8 cellular contexts compared by ENCODE assay signal in genomic region chr1:17010601-17011438, GRCh38. TPM values are rescaled to one million over a fixed set of nuclear protein-coding genes. Genes with fewer than 3 reads are reported as not detected.
DNase-seq lines count a peak whose midpoint lies in the region; ATAC-seq, FAIRE-seq and TF ChIP-seq lines count a peak whose summit lies in the region.

No MANE protein-coding gene starts in this region.

- H4K20me1 ChIP-seq in DOHH2 (ENCODE audit: control insufficient read depth, insufficient read depth, low read depth, low read length) (peaks cover 8% of the 10 kb centered on the region; the same call in 1 of the 2 replicates), H1 (replicated peaks in 1 of 2; ENCODE audit: control insufficient read depth in 1 of 2, insufficient read depth in 2 of 2, low read length in 2 of 2) (peaks cover 0 to 7% of the 10 kb centered on the region in 2 experiments)

- no peak overlapping the region for H3K56ac ChIP-seq in H1 (replicated peaks; ENCODE audit: insufficient read length, low read depth, low read length)

- no peaks in the 10 kb centered on the region for H3K27me3 ChIP-seq in DOHH2 (ENCODE audit: control insufficient read depth, low read length)
- H3K27me3 ChIP-seq in H1 (replicated peaks in 1 of 4; ENCODE audit: control insufficient read depth in 3 of 4, extremely low read depth in 1 of 4, insufficient read depth in 3 of 4, low read length in 3 of 4), result no peaks in the 10 kb centered on the region
- no peaks in the 10 kb centered on the region for H3K27me3 ChIP-seq in mononuclear cell (ENCODE audit: insufficient read depth, low read length)

- peak overlapping the region; percentile 57 for H3K27ac Mint-ChIP-seq in T-helper 2 cell treated with Interferon-gamma antibody and Interleukin-4, amounts not matched to agents 5 μg/mL and 100 μg/mL, for 36 hours

- H3K36me3 Mint-ChIP-seq in T-helper 2 cell treated with Interferon-gamma antibody and Interleukin-4, amounts not matched to agents 5 μg/mL and 100 μg/mL, for 36 hours (ENCODE audit: low read depth), result no peaks in the 10 kb centered on the region

- ATAC-seq in HG03025 (IDR thresholded peaks at IDR 0.05; ENCODE audit: low FRiP score, unreplicated experiment) (peak; percentile 10), GM19452 (IDR thresholded peaks at IDR 0.05; ENCODE audit: unreplicated experiment) (no peak)

- no peak overlapping the region for H2BK15ac ChIP-seq in H1 (ENCODE audit: low read length)

- H2BK120ac ChIP-seq in H1 (replicated peaks; ENCODE audit: low read depth, low read length), result no peak overlapping the region

- H3K4me1 ChIP-seq in DOHH2 (ENCODE audit: control insufficient read depth, low read length) (peaks cover 26% of the 10 kb centered on the region), H1 (replicated peaks in 1 of 4; ENCODE audit: control insufficient read depth in 3 of 4, insufficient read depth in 4 of 4, low read length in 3 of 4) (peaks cover 18 to 44% (median 30%) of the 10 kb centered on the region in 4 experiments), mononuclear cell (ENCODE audit: insufficient read depth, low read length) (peaks cover 44% of the 10 kb centered on the region), urinary bladder (ENCODE audit: insufficient read depth) (no peaks in the 10 kb centered on the region)

- peak overlapping the region; percentile 85 for H3K4me3 Mint-ChIP-seq in T-helper 2 cell treated with Interferon-gamma antibody and Interleukin-4, amounts not matched to agents 5 μg/mL and 100 μg/mL, for 36 hours

- no peak overlapping the region for H3K23ac ChIP-seq in H1 (ENCODE audit: insufficient read length)

- H3K79me2 ChIP-seq in DOHH2 (ENCODE audit: control insufficient read depth, low read length) (no peaks in the 10 kb centered on the region), H1 (ENCODE audit: control insufficient read depth in 1 of 2, insufficient read depth in 2 of 2, low read length in 2 of 2) (peaks cover 0 to 4% of the 10 kb centered on the region in 2 experiments; a peak in 1 of 4 replicates)

- CTCF ChIA-PET in H1 (lab: Charles Lee; ENCODE audit: partially characterized antibody), result interaction anchor here (0.6 to 2.7 kb wide), 14 partner anchors 11 to 686 kb away, joined by 3 to 11 read pairs (median 3); no protein-coding TSS in a partner anchor

- no peaks in the 10 kb centered on the region; the same call in 1 of the 2 replicates for H3K79me1 ChIP-seq in H1 (ENCODE audit: low read depth, low read length)

- H3K23me2 ChIP-seq in H1 (ENCODE audit: low read depth, low read length), result peaks cover 5% of the 10 kb centered on the region; the same call in 1 of the 2 replicates

- H2AK5ac ChIP-seq in H1 (ENCODE audit: low read depth, low read length), result no peak overlapping the region

- no peak for TF ChIP-seq CTCF in DOHH2 (IDR thresholded peaks at IDR 0.05; ENCODE audit: low read depth, low read length, poor library complexity, severe bottlenecking)
- no peak for TF ChIP-seq CTCF in H1 (IDR thresholded peaks at IDR 0.05; ENCODE audit: control extremely low read depth in 1 of 3, insufficient read depth in 1 of 3, low read depth in 1 of 3, low read length in 3 of 3)

- 26% methylated on average over 27 of the region's 27 CpGs; no CpG with 5 or more reads in 1 of the 2 experiments for WGBS in H1 (ENCODE audit: extremely low coverage in 1 of 2, insufficient coverage in 1 of 2, insufficient read length in 1 of 2, insufficient replicate concordance in 2 of 2, low coverage in 1 of 2, low lambda C conversion rate in 2 of 2, missing lambda C conversion rate in 1 of 2), 2 experiments
- WGBS in urinary bladder, result 4% methylated on average over 27 of the region's 27 CpGs

- H3K14ac ChIP-seq in H1 (ENCODE audit: insufficient read length), result no peak overlapping the region

- no peaks in the 10 kb centered on the region for H3K9me2 ChIP-seq in DOHH2 (replicated peaks; ENCODE audit: control insufficient read depth, low read length)

- H3K4me3 ChIP-seq in DOHH2 (ENCODE audit: low read length), result peak overlapping the region; percentile 78
- H3K4me3 ChIP-seq in H1 (ENCODE audit: extremely low read depth in 1 of 4, insufficient read depth in 2 of 4, low read depth in 3 of 4, low read length in 4 of 4), result peak overlapping the region; percentile 58 to 94 (median 78)
- peak overlapping the region; percentile 60 for H3K4me3 ChIP-seq in mononuclear cell (ENCODE audit: low read length)
- peak overlapping the region; percentile 95 for H3K4me3 ChIP-seq in urinary bladder (ENCODE audit: low read depth, low read length)

- no peak overlapping the region for H3K4ac ChIP-seq in H1 (replicated peaks; ENCODE audit: insufficient read length, low read depth, low read length)

- no peak overlapping the region for H2BK20ac ChIP-seq in H1 (ENCODE audit: low read length)

- H3K4me2 ChIP-seq in DOHH2 (ENCODE audit: low read length) (peak overlapping the region; percentile 90), H1 (ENCODE audit: insufficient read depth in 1 of 2, low read depth in 2 of 2, low read length in 2 of 2) (peak overlapping the region; percentile 55 to 82)

- no peak for TF ChIP-seq RAD21 in H1 (IDR thresholded peaks at IDR 0.05 in 1 of 2, conservative IDR thresholded peaks at IDR 0.05 in 1 of 2; ENCODE audit: low read depth in 2 of 2, low read length in 2 of 2)

- no peak overlapping the region for H2AFZ ChIP-seq in H1 (ENCODE audit: low read length)

- no peaks in the 10 kb centered on the region for H3K9me3 Mint-ChIP-seq in T-helper 2 cell treated with Interferon-gamma antibody and Interleukin-4, amounts not matched to agents 5 μg/mL and 100 μg/mL, for 36 hours

- H3K9ac ChIP-seq in H1 (replicated peaks in 1 of 4; ENCODE audit: extremely low read depth in 1 of 4, low read depth in 3 of 4, low read length in 3 of 4), result no peak overlapping the region; a peak in 1 of 7 replicates

- H3F3A ChIP-seq in DOHH2 (ENCODE audit: control insufficient read depth, insufficient read depth), result no peaks in the 10 kb centered on the region

- no peaks in the 10 kb centered on the region for H3K27me3 Mint-ChIP-seq in T-helper 2 cell treated with Interferon-gamma antibody and Interleukin-4, amounts not matched to agents 5 μg/mL and 100 μg/mL, for 36 hours (ENCODE audit: low read depth)

- H2BK5ac ChIP-seq in H1 (ENCODE audit: low read depth, low read length), result no peak overlapping the region

- H3K27ac ChIP-seq in DOHH2 (ENCODE audit: low read depth, low read length) (no peak overlapping the region), H1 (ENCODE audit: low read depth, low read length) (no peak overlapping the region), urinary bladder (ENCODE audit: low read depth) (no peak overlapping the region)

- TF ChIP-seq POLR2A in H1 (IDR thresholded peaks at IDR 0.05; ENCODE audit: control extremely low read depth in 1 of 2, low read depth in 2 of 2, low read length in 2 of 2), result no peak
- TF ChIP-seq POLR2A in erythroblast (IDR thresholded peaks at IDR 0.05; ENCODE audit: low read length), result no peak

- FAIRE-seq in H1 (lab: Jason Lieb, UNC), result no peak

- DNase-seq in T-helper 2 cell treated with Interferon-gamma antibody and Interleukin-4, amounts not matched to agents 5 μg/mL and 100 μg/mL, for 36 hours (ENCODE audit: low spot score), result no peak
- DNase-seq in H1 (ENCODE audit: low read depth in 1 of 2, low spot score in 2 of 2) (no peak), erythroblast (lab: John Stamatoyannopoulos, UW) (no peak)

- H4K8ac ChIP-seq in H1 (ENCODE audit: extremely low read depth, insufficient read depth, low read length), result no peak overlapping the region; the same call in 1 of the 2 replicates

- no peak overlapping the region for H3K18ac ChIP-seq in H1 (ENCODE audit: extremely low read depth, low read length)

- no peak for TF ChIP-seq EP300 in H1 (IDR thresholded peaks at IDR 0.05; ENCODE audit: borderline replicate concordance in 1 of 2, low read depth in 2 of 2, low read length in 2 of 2)

- H3K36me3 ChIP-seq in DOHH2 (ENCODE audit: control insufficient read depth, low read length) (no peaks in the 10 kb centered on the region), H1 (ENCODE audit: control insufficient read depth in 2 of 4, insufficient read depth in 4 of 4, low read length in 3 of 4) (no peaks in the 10 kb centered on the region), urinary bladder (ENCODE audit: insufficient read depth) (no peaks in the 10 kb centered on the region)

- H2BK12ac ChIP-seq in H1 (ENCODE audit: low read depth, low read length), result no peak overlapping the region

- H4K5ac ChIP-seq in H1 (ENCODE audit: insufficient read length, low read depth, low read length), result no peak overlapping the region

- H3K9me3 ChIP-seq in DOHH2 (ENCODE audit: control insufficient read depth, insufficient read depth, low read length), result no peaks in the 10 kb centered on the region
- H3K9me3 ChIP-seq in H1 (ENCODE audit: insufficient read depth in 2 of 2, low read depth in 1 of 2, low read length in 1 of 2), result no peaks in the 10 kb centered on the region
- no peaks in the 10 kb centered on the region for H3K9me3 ChIP-seq in mononuclear cell (ENCODE audit: low read depth, low read length)

- H3K4me1 Mint-ChIP-seq in T-helper 2 cell treated with Interferon-gamma antibody and Interleukin-4, amounts not matched to agents 5 μg/mL and 100 μg/mL, for 36 hours (ENCODE audit: low read depth), result peaks cover 15% of the 10 kb centered on the region

- POLR2A ChIA-PET in H1 (lab: Charles Lee; ENCODE audit: partially characterized antibody), result interaction anchor here (0.7 to 2.7 kb wide), 10 partner anchors 8 to 105 kb away, joined by 3 to 18 read pairs (median 3); partner anchors contain the start of gene MFAP2

- no peak overlapping the region for H4K91ac ChIP-seq in H1 (replicated peaks; ENCODE audit: insufficient read length, low read length)

RNA-seq across cellular contexts. Expression of gene ATP13A2, which starts 0.9 kb away (rescaled TPM):
- total RNA-seq in H1 (2021; fragmentation: NEBNext Ultra II Directional; extraction: Animal tissue kit (Norgen Biotek cat#: 25700)), result 82.1 and 89.8 TPM in 2 replicates
- polyA plus RNA-seq in H1 (2011; rRNA removed), result 83.6 and 137 TPM in 2 replicates
- polyA plus RNA-seq in H1 (2011; cell fraction: cytosol; rRNA removed), result 64.7 TPM
- 131 TPM for polyA plus RNA-seq in H1 (2011; cell fraction: nucleus; rRNA removed)
- polyA plus RNA-seq in H1 (2012, experiment 1 of 2), result 47.7 to 93.4 TPM (median 83.0 TPM) in 4 replicates
- polyA plus RNA-seq in H1 (2012, experiment 2 of 2), result 73.1 TPM
- polyA plus RNA-seq in H1 (2013, experiment 1 of 2), result 78.0 TPM
- 85.3 TPM for polyA plus RNA-seq in H1 (2013, experiment 2 of 2)
- polyA minus RNA-seq in H1 (2011; rRNA and poly(A)+ RNA removed), result 96.7 and 126 TPM in 2 replicates
- polyA minus RNA-seq in H1 (2011; cell fraction: cytosol; rRNA and poly(A)+ RNA removed), result 97.8 TPM
- polyA minus RNA-seq in H1 (2011; cell fraction: nucleus; rRNA and poly(A)+ RNA removed), result 55.4 TPM
- total RNA-seq in mononuclear cell, result 15.1 TPM
- total RNA-seq in urinary bladder, result 13.9 TPM
- polyA plus RNA-seq in urinary bladder, result 23.6 TPM

RNA-seq across cellular contexts. Expression of gene MFAP2, which starts 30.4 kb away (rescaled TPM):
- total RNA-seq in H1 (2021; fragmentation: NEBNext Ultra II Directional; extraction: Animal tissue kit (Norgen Biotek cat#: 25700)), result 172 and 188 TPM in 2 replicates
- polyA plus RNA-seq in H1 (2011; rRNA removed) (326 and 394 TPM in 2 replicates), urinary bladder (20.3 TPM)
- polyA plus RNA-seq in H1 (2011; cell fraction: cytosol; rRNA removed), result 219 TPM
- 360 TPM for polyA plus RNA-seq in H1 (2011; cell fraction: nucleus; rRNA removed)
- polyA plus RNA-seq in H1 (2012, experiment 1 of 2), result 114 to 218 TPM (median 204 TPM) in 4 replicates
- polyA plus RNA-seq in H1 (2012, experiment 2 of 2), result 253 TPM
- 278 TPM for polyA plus RNA-seq in H1 (2013, experiment 1 of 2)
- 321 TPM for polyA plus RNA-seq in H1 (2013, experiment 2 of 2)
- polyA minus RNA-seq in H1 (2011; rRNA and poly(A)+ RNA removed), result 64.4 and 85.3 TPM in 2 replicates
- 121 TPM for polyA minus RNA-seq in H1 (2011; cell fraction: cytosol; rRNA and poly(A)+ RNA removed)
- 111 TPM for polyA minus RNA-seq in H1 (2011; cell fraction: nucleus; rRNA and poly(A)+ RNA removed)
- total RNA-seq in mononuclear cell (not detected), urinary bladder (33.3 TPM)

RNA-seq across cellular contexts. Expression of gene SDHB, which starts 43.0 kb away (rescaled TPM):
- total RNA-seq in H1 (2021; fragmentation: NEBNext Ultra II Directional; extraction: Animal tissue kit (Norgen Biotek cat#: 25700)), result 90.7 and 98.7 TPM in 2 replicates
- polyA plus RNA-seq in H1 (2011; rRNA removed) (67.1 and 84.0 TPM in 2 replicates), urinary bladder (114 TPM)
- polyA plus RNA-seq in H1 (2011; cell fraction: cytosol; rRNA removed), result 94.6 TPM
- polyA plus RNA-seq in H1 (2011; cell fraction: nucleus; rRNA removed), result 57.2 TPM
- polyA plus RNA-seq in H1 (2012, experiment 1 of 2), result 73.0 to 88.0 TPM (median 79.9 TPM) in 4 replicates
- polyA plus RNA-seq in H1 (2012, experiment 2 of 2), result 65.6 TPM
- 100 TPM for polyA plus RNA-seq in H1 (2013, experiment 1 of 2)
- polyA plus RNA-seq in H1 (2013, experiment 2 of 2), result 91.9 TPM
- polyA minus RNA-seq in H1 (2011; rRNA and poly(A)+ RNA removed), result 121 and 172 TPM in 2 replicates
- polyA minus RNA-seq in H1 (2011; cell fraction: cytosol; rRNA and poly(A)+ RNA removed), result 41.2 TPM
- polyA minus RNA-seq in H1 (2011; cell fraction: nucleus; rRNA and poly(A)+ RNA removed), result 36.9 TPM
- total RNA-seq in mononuclear cell (100 TPM), urinary bladder (84.1 TPM)

Comparison
In these comparisons a context has a peak if more than half of its experiments do, and no peak if none do; other contexts are left out.
1. RNA of gene MFAP2, which starts 30.4 kb away (total RNA-seq): 172 to 188 TPM in H1 and 33.3 TPM in urinary bladder (single experiment); not detected in mononuclear cell (single experiment); every median in the first group is over 10 times any median in the second.
2. Peak in every context shown above with its lines, with median percentiles within 50 percentile points of each other: H3K4me3 ChIP-seq.